Comparison of ENCODE assay signal across 13 cellular contexts in the genomic region with DNA sequence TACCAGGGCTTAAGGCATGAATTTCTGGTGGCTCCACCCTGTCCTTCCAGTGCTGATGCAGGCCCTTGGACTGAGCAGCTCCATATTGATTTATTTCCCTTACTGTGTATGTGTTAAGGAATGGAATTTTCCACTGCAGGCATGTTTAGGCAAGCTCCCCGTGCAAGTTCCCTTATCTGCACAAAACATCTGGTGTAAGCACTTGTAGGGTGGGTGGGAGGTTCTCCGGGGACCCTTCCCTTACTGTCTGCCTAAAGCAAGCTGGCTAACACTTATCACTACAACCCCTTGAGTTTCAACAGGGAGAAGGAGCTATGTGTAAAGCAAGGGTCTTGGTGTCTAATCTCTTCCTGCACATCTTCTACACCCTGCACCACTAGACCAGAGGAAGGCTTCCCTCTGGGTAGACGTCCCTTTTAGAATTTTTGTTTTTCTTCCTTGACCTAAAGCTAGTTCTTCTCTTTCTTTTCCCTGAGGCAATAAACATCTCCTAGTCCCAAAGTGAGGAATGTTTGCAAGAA. TPM values are rescaled to one million over a fixed set of nuclear protein-coding genes. Genes with fewer than 3 reads are reported as not detected.
DNase-seq lines count a peak whose midpoint lies in the region; ATAC-seq and TF ChIP-seq lines count a peak whose summit lies in the region.
"Had no signal": no experiment of that assay in that cellular context is flagged by ENCODE, and none has a peak within 500 bp of the region (broad histone marks: within the 10 kb centered on the region; RNA-seq: fewer than 3 reads in every experiment).

No MANE protein-coding gene starts in this region.

- peaks cover 4% of the 10 kb centered on the region for H3K36me3 Mint-ChIP-seq in T-helper 2 cell treated with Interferon-gamma antibody and Interleukin-4, amounts not matched to agents 5 μg/mL and 100 μg/mL, for 36 hours (ENCODE audit: low read depth)

- DNase-seq in SK-N-SH (no peak), fibroblast of the aortic adventitia (ENCODE audit: low read depth) (peak; percentile 63), upper lobe of right lung (no peak), NCI-H1417 (lab: John Stamatoyannopoulos, UW) (no peak), GM10266 (ENCODE audit: extremely low spot score) (no peak)
- DNase-seq in T-helper 2 cell treated with Interferon-gamma antibody and Interleukin-4, amounts not matched to agents 5 μg/mL and 100 μg/mL, for 36 hours (ENCODE audit: low spot score): no peak
- DNase-seq in activated CD8-positive, alpha-beta memory T cell treated with anti-CD3 and anti-CD28 coated beads, Interleukin-2, amount 50 U/mL, for 4 hours: no peak
- DNase-seq: heart right ventricle; mucosa of descending colon; NCI-H1105; stimulated activated CD4-positive, alpha-beta T cell treated with anti-CD3 and anti-CD28 coated beads, Interleukin-12 subunit alpha, Interleukin-12 subunit beta, amount 100 ng/mL, for 4 hours; stimulated activated naive CD8-positive, alpha-beta T cell treated with anti-CD3 and anti-CD28 coated beads, Interleukin-15, Interleukin-2, amounts not matched to agents 100 U/mL and 50 U/mL, for 24 hours had no signal

- peaks cover 0 to 37% of the 10 kb centered on the region in 2 experiments; a peak in 2 of 4 replicates for H3K4me1 ChIP-seq in SK-N-SH (ENCODE audit: control insufficient read depth in 1 of 2, insufficient read depth in 2 of 2, low read depth in 1 of 2, low read length in 1 of 2)
- H3K4me1 ChIP-seq in upper lobe of right lung: peaks cover 30% of the 10 kb centered on the region

- H3K27me3 Mint-ChIP-seq in T-helper 2 cell treated with Interferon-gamma antibody and Interleukin-4, amounts not matched to agents 5 μg/mL and 100 μg/mL, for 36 hours (ENCODE audit: low read depth): no peaks in the 10 kb centered on the region

- no peak overlapping the region for H3K4me3 Mint-ChIP-seq in T-helper 2 cell treated with Interferon-gamma antibody and Interleukin-4, amounts not matched to agents 5 μg/mL and 100 μg/mL, for 36 hours

- H3K9me3 Mint-ChIP-seq in T-helper 2 cell treated with Interferon-gamma antibody and Interleukin-4, amounts not matched to agents 5 μg/mL and 100 μg/mL, for 36 hours: peaks cover 8% of the 10 kb centered on the region

- intact Hi-C loops in upper lobe of right lung (cut with DNase I): no loop called here

- H3K27ac ChIP-seq in SK-N-SH (ENCODE audit: low read depth in 2 of 2, low read length in 1 of 2) (peak overlapping the region in 1 of 2 experiments; percentile 62; a peak in 1 of 4 replicates), upper lobe of right lung (peak overlapping the region; percentile 37)
- H3K27ac ChIP-seq: heart right ventricle had no signal

- peak overlapping the region; percentile 56 for H3K27ac Mint-ChIP-seq in T-helper 2 cell treated with Interferon-gamma antibody and Interleukin-4, amounts not matched to agents 5 μg/mL and 100 μg/mL, for 36 hours

- H3K27me3 ChIP-seq in SK-N-SH (ENCODE audit: insufficient read depth): no peaks in the 10 kb centered on the region
- H3K27me3 ChIP-seq in upper lobe of right lung: no peaks in the 10 kb centered on the region
- H3K27me3 ChIP-seq: heart right ventricle had no signal

- no peak overlapping the region for H3K9ac ChIP-seq in SK-N-SH

- H3K36me3 ChIP-seq in SK-N-SH (replicated peaks in 1 of 2; ENCODE audit: control insufficient read depth in 1 of 2, insufficient read depth in 2 of 2, low read length in 1 of 2) (no peaks in the 10 kb centered on the region), upper lobe of right lung (no peaks in the 10 kb centered on the region)
- H3K36me3 ChIP-seq: heart right ventricle had no signal

- H4K20me1 ChIP-seq in SK-N-SH (ENCODE audit: insufficient read depth): no peaks in the 10 kb centered on the region

- CTCF ChIA-PET in SK-N-SH (lab: Yijun Ruan, JAX): interaction anchor here (1.1 to 1.5 kb wide), 3 partner anchors 8 to 82 kb away, joined by 3 to 4 read pairs (median 4); no protein-coding TSS in a partner anchor

- 55% methylated on average over 3 of the region's 3 CpGs for WGBS in SK-N-SH (ENCODE audit: low lambda C conversion rate)

- no peak overlapping the region for H3K4me2 ChIP-seq in SK-N-SH

- H3K9me2 ChIP-seq in SK-N-SH: no peaks in the 10 kb centered on the region

- POLR2A ChIA-PET in SK-N-SH (lab: Yijun Ruan, JAX): no interaction called here

- ATAC-seq in SK-N-SH treated with all-trans-retinoic acid at 6 μM for 48 hours (no peak; the same call in 2 of the 3 replicates), upper lobe of right lung (no peak)
- ATAC-seq: heart right ventricle had no signal

- peaks cover 27% of the 10 kb centered on the region for H3F3A ChIP-seq in SK-N-SH (replicated peaks; ENCODE audit: insufficient read depth)

- peaks cover 27% of the 10 kb centered on the region for H3K4me1 Mint-ChIP-seq in T-helper 2 cell treated with Interferon-gamma antibody and Interleukin-4, amounts not matched to agents 5 μg/mL and 100 μg/mL, for 36 hours (ENCODE audit: low read depth)

- H3K4me3 ChIP-seq in SK-N-SH (ENCODE audit: low read depth in 2 of 2, low read length in 1 of 2) (no peak overlapping the region), fibroblast of the aortic adventitia (ENCODE audit: low read depth, low read length) (no peak overlapping the region), upper lobe of right lung (no peak overlapping the region)
- H3K4me3 ChIP-seq: heart right ventricle, mucosa of descending colon had no signal

- H2AFZ ChIP-seq in SK-N-SH (ENCODE audit: low read depth): peak overlapping the region; percentile 53; the same call in 1 of the 2 replicates

- TF ChIP-seq CTCF in SK-N-SH (IDR thresholded peaks at IDR 0.05) (no peak), fibroblast of the aortic adventitia (IDR thresholded peaks at IDR 0.05; ENCODE audit: insufficient read depth, low read length) (no peak), upper lobe of right lung (IDR thresholded peaks at IDR 0.05) (no peak), GM10266 (IDR thresholded peaks at IDR 0.05; ENCODE audit: control insufficient read depth, insufficient read depth, low read depth, missing control alignments) (no peak)

- TF ChIP-seq RAD21 in SK-N-SH (IDR thresholded peaks at IDR 0.05; ENCODE audit: low read length): no peak

- H3K79me2 ChIP-seq in SK-N-SH (ENCODE audit: insufficient read depth): no peaks in the 10 kb centered on the region

- no peaks in the 10 kb centered on the region for H3K9me3 ChIP-seq in SK-N-SH
- H3K9me3 ChIP-seq in upper lobe of right lung: no peaks in the 10 kb centered on the region
- H3K9me3 ChIP-seq: heart right ventricle, mucosa of descending colon had no signal

- TF ChIP-seq EP300 in SK-N-SH (IDR thresholded peaks at IDR 0.05; ENCODE audit: borderline replicate concordance in 1 of 2, low read depth in 1 of 2, low read length in 1 of 2): no peak

TF ChIP-seq in SK-N-SH treated with all-trans-retinoic acid at 6 μM for 48 hours, 23 proteins besides CTCF, POLR2A, EP300 and RAD21:
- TF ChIP-seq ISL1 (CRISPR knock-in tag; IDR thresholded peaks at IDR 0.05): no peak
TF ChIP-seq in SK-N-SH treated with all-trans-retinoic acid at 6 μM for 48 hours: peak in this region for 0.

RNA-seq across cellular contexts. Expression of gene DRAM1, which starts 22.0 kb away (rescaled TPM):
- 37.4 and 61.1 TPM in 2 replicates for polyA plus RNA-seq in SK-N-SH (2012; rRNA removed)
- polyA plus RNA-seq in SK-N-SH (2012; cell fraction: cytosol; rRNA removed): 63.1 and 64.3 TPM in 2 replicates
- 23.4 and 39.3 TPM in 2 replicates for polyA plus RNA-seq in SK-N-SH (2012; cell fraction: nucleus; rRNA removed)
- total RNA-seq in fibroblast of the aortic adventitia (ENCODE audit: low replicate concordance) (18.1 and 41.5 TPM in 2 replicates), upper lobe of right lung (162 TPM)

RNA-seq across cellular contexts. Expression of gene GNPTAB, which starts 24.7 kb away (rescaled TPM):
- 18.8 and 25.1 TPM in 2 replicates for polyA plus RNA-seq in SK-N-SH (2012; rRNA removed)
- 28.2 and 31.7 TPM in 2 replicates for polyA plus RNA-seq in SK-N-SH (2012; cell fraction: cytosol; rRNA removed)
- 12.1 and 21.7 TPM in 2 replicates for polyA plus RNA-seq in SK-N-SH (2012; cell fraction: nucleus; rRNA removed)
- 31.5 and 38.3 TPM in 2 replicates for total RNA-seq in fibroblast of the aortic adventitia (ENCODE audit: low replicate concordance)
- 65.9 TPM for total RNA-seq in upper lobe of right lung
